Comparison of ENCODE assay signal across 2 cellular contexts in genomic region chr1:117608213-117608612, GRCh38.
TF ChIP-seq lines count a peak whose summit lies in the region.

No MANE protein-coding gene starts in this region.

TF ChIP-seq in GM23338, 12 proteins besides CTCF, POLR2A, EP300 and RAD21:
- TF ChIP-seq ZNF331 (CRISPR knock-in tag; IDR thresholded peaks at IDR 0.05; ENCODE audit: low read depth) (no peak), NANOG (IDR thresholded peaks at IDR 0.05; ENCODE audit: borderline replicate concordance) (no peak), ZNF114 (CRISPR knock-in tag; IDR thresholded peaks at IDR 0.05) (no peak), REST (IDR thresholded peaks at IDR 0.05; ENCODE audit: unreplicated experiment) (no peak), STAT1 (IDR thresholded peaks at IDR 0.05; ENCODE audit: unreplicated experiment) (no peak), EZH2 (IDR thresholded peaks at IDR 0.05; ENCODE audit: low read depth, unreplicated experiment) (no peak)

TF ChIP-seq in K562, 482 proteins besides CTCF, POLR2A, EP300 and RAD21:
- 0 out of 2 replicates have a peak, but pooled peaks have one; percentile 10 for TF ChIP-seq TEAD4 (IDR thresholded peaks at IDR 0.05; ENCODE audit: low read length)
- no peak for TF ChIP-seq TEAD4 (CRISPR knock-in tag; IDR thresholded peaks at IDR 0.05; ENCODE audit: borderline replicate concordance)
- 0 out of 2 replicates have a peak, but pooled peaks have one; percentile 56 for TF ChIP-seq ZKSCAN1 (IDR thresholded peaks at IDR 0.05; ENCODE audit: low read depth, low read length)
- no peak for TF ChIP-seq TCFL5 (CRISPR knock-in tag; conservative IDR thresholded peaks at IDR 0.05)
TF ChIP-seq in K562: peak in this region for 2.
